In genomic region chr3:52222319-52223221, GRCh38 we compare ENCODE assay signal across 13 cellular contexts. TPM values are rescaled to one million over a fixed set of nuclear protein-coding genes. Genes with fewer than 3 reads are reported as not detected.
DNase-seq lines count a peak whose midpoint lies in the region; ATAC-seq, FAIRE-seq and TF ChIP-seq lines count a peak whose summit lies in the region.
"Had no signal": no experiment of that assay in that cellular context is flagged by ENCODE, and none has a peak within 500 bp of the region (broad histone marks: within the 10 kb centered on the region; RNA-seq: fewer than 3 reads in every experiment).

No MANE protein-coding gene starts in this region.

- no peaks in the 10 kb centered on the region for H3K36me3 ChIP-seq in K562 (ENCODE audit: control insufficient read depth, insufficient read depth, low read length)
- H3K36me3 ChIP-seq: pancreas, SJSA1 had no signal

- WGBS in K562 (ENCODE audit: insufficient coverage, low coverage, missing lambda C conversion rate): 60% methylated on average over 31 of the region's 41 CpGs

- peak overlapping the region; percentile 49 for H3K27ac Mint-ChIP-seq in stimulated activated naive CD8-positive, alpha-beta T cell treated with anti-CD3 and anti-CD28 coated beads, Interleukin-15, Interleukin-2, amounts not matched to agents 100 ng/mL and 50 ng/mL, for 24 hours

- CTCF ChIA-PET in K562 (lab: Yijun Ruan, JAX; ENCODE audit: low intra/inter-chr PET ratio): no interaction called here

- peak overlapping the region; percentile 73 for H3K4me3 Mint-ChIP-seq in stimulated activated naive CD8-positive, alpha-beta T cell treated with anti-CD3 and anti-CD28 coated beads, Interleukin-15, Interleukin-2, amounts not matched to agents 100 ng/mL and 50 ng/mL, for 24 hours

- no peak for ATAC-seq in stimulated activated naive CD8-positive, alpha-beta T cell treated with anti-CD3 and anti-CD28 coated beads, Interleukin-15, Interleukin-2, amounts not matched to agents 100 U/mL and 50 U/mL, for 24 hours
- ATAC-seq in K562: no peak
- ATAC-seq in GM18511 (IDR thresholded peaks at IDR 0.05; ENCODE audit: unreplicated experiment): no peak
- ATAC-seq: GM12878, lower lobe of right lung, pancreas had no signal

- H4K20me1 ChIP-seq in K562 (replicated peaks; ENCODE audit: control insufficient read depth, insufficient read depth, low read length): no peaks in the 10 kb centered on the region

- POLR2A ChIA-PET in K562 (lab: Yijun Ruan, JAX): interaction anchor here (0.6 to 1.1 kb wide), 3 partner anchors 24 to 216 kb away, joined by 3 read pairs; no protein-coding TSS in a partner anchor

- H3K9ac ChIP-seq in K562 (ENCODE audit: insufficient read depth in 1 of 2, low read depth in 2 of 2, low read length in 2 of 2): peak overlapping the region in 1 of 2 experiments; percentile 35; a peak in 2 of 4 replicates

- no peak for TF ChIP-seq EP300 in K562 (IDR thresholded peaks at IDR 0.05; ENCODE audit: low read length)

- H3K27ac ChIP-seq in K562 (ENCODE audit: extremely low read depth, low read depth, low read length): no peak overlapping the region
- H3K27ac ChIP-seq: esophagus squamous epithelium, lower lobe of right lung, pancreas, SJSA1 had no signal

- no peak overlapping the region for H3K4me3 ChIP-seq in K562
- H3K4me3 ChIP-seq: esophagus squamous epithelium, GM12878, pancreas, SJSA1 had no signal

- peaks cover 3% of the 10 kb centered on the region for H3K36me3 Mint-ChIP-seq in stimulated activated naive CD8-positive, alpha-beta T cell treated with anti-CD3 and anti-CD28 coated beads, Interleukin-15, Interleukin-2, amounts not matched to agents 100 ng/mL and 50 ng/mL, for 24 hours (ENCODE audit: low read depth)

- no peaks in the 10 kb centered on the region for H3K9me3 ChIP-seq in K562 (replicated peaks; ENCODE audit: control insufficient read depth, insufficient read depth, low read depth, low read length)
- H3K9me3 ChIP-seq: esophagus squamous epithelium, lower lobe of right lung, pancreas, SJSA1 had no signal

- no peaks in the 10 kb centered on the region for H3K9me1 ChIP-seq in K562 (ENCODE audit: control insufficient read depth, insufficient read depth, low read length)

- peaks cover 22 to 55% of the 10 kb centered on the region in 2 experiments for H3K4me1 ChIP-seq in K562 (replicated peaks in 1 of 2; ENCODE audit: control insufficient read depth in 2 of 2, insufficient read depth in 2 of 2, low read length in 2 of 2)

- no peaks in the 10 kb centered on the region for H3K79me2 ChIP-seq in K562 (ENCODE audit: control insufficient read depth, insufficient read depth, low read length)

- FAIRE-seq in K562 (lab: Jason Lieb, UNC): no peak
- FAIRE-seq: GM12878, pancreas had no signal

- H3K4me1 Mint-ChIP-seq in stimulated activated naive CD8-positive, alpha-beta T cell treated with anti-CD3 and anti-CD28 coated beads, Interleukin-15, Interleukin-2, amounts not matched to agents 100 ng/mL and 50 ng/mL, for 24 hours (ENCODE audit: low read depth): peaks cover 80% of the 10 kb centered on the region

- no peaks in the 10 kb centered on the region for H3K27me3 ChIP-seq in K562 (ENCODE audit: control insufficient read depth in 2 of 2, insufficient read depth in 2 of 2, low read length in 2 of 2)
- H3K27me3 ChIP-seq: esophagus squamous epithelium, pancreas, SJSA1 had no signal

- BruUV-seq in K562 (replicated peaks; lab: Mats Ljungman, UMichigan): no TSS peak

- intact Hi-C loops in K562 (cut with micrococcal nuclease): loop anchor here (5.0 kb wide), 3 partner anchors 165 to 225 kb away; partner anchors contain the start of gene SEMA3G

- no peak for TF ChIP-seq CTCF in K562 (IDR thresholded peaks at IDR 0.05 in 2 of 3, conservative IDR thresholded peaks at IDR 0.05 in 1 of 3; ENCODE audit: insufficient read depth in 2 of 3, low read depth in 1 of 3, low read length in 3 of 3)

- H3K9me3 Mint-ChIP-seq in stimulated activated naive CD8-positive, alpha-beta T cell treated with anti-CD3 and anti-CD28 coated beads, Interleukin-15, Interleukin-2, amounts not matched to agents 100 ng/mL and 50 ng/mL, for 24 hours: no peaks in the 10 kb centered on the region

- no peak overlapping the region for H3K4me2 ChIP-seq in K562 (ENCODE audit: insufficient read depth, low read length)

- no peak for TF ChIP-seq RAD21 in K562 (CRISPR knock-in tag; conservative IDR thresholded peaks at IDR 0.05 in 1 of 2, IDR thresholded peaks at IDR 0.05 in 1 of 2)

- H2AFZ ChIP-seq in K562 (ENCODE audit: low read depth, low read length): no peak overlapping the region

- H3K27me3 Mint-ChIP-seq in stimulated activated naive CD8-positive, alpha-beta T cell treated with anti-CD3 and anti-CD28 coated beads, Interleukin-15, Interleukin-2, amounts not matched to agents 100 ng/mL and 50 ng/mL, for 24 hours: no peaks in the 10 kb centered on the region

- no peak for TF ChIP-seq POLR2A in K562 (conservative IDR thresholded peaks at IDR 0.05)

- in situ Hi-C loops in K562 (cut with MboI): no loop called here

- no peak for DNase-seq in stimulated activated naive CD8-positive, alpha-beta T cell treated with anti-CD3 and anti-CD28 coated beads, Interleukin-15, Interleukin-2, amounts not matched to agents 100 U/mL and 50 U/mL, for 24 hours
- no peak for DNase-seq in K562 (ENCODE audit: extremely low read depth in 1 of 4, low spot score in 3 of 4)
- no peak for DNase-seq in retina
- no peak for DNase-seq in NCI-H187 (lab: John Stamatoyannopoulos, UW)
- DNase-seq: DND-41; esophagus squamous epithelium; lower lobe of right lung; NK-92 treated with Interleukin-12 subunit alpha and Interleukin-12 subunit beta, amount 100 ng/mL, for 24 hours had no signal

RNA-seq across cellular contexts. Expression of gene TLR9, which starts 2.9 kb away (rescaled TPM):
- total RNA-seq in K562 (2011; cell fraction: chromatin; rRNA removed; ENCODE audit: low replicate concordance): not detected in 2 replicates
- total RNA-seq in K562 (2011; cell fraction: nucleolus; rRNA removed): 0.13 TPM in 1 of 2 replicates, not detected in the other
- 0.15 TPM in 1 of 2 replicates, not detected in the other for total RNA-seq in K562 (2011; cell fraction: nucleoplasm; rRNA removed)
- total RNA-seq in K562 (2014; rRNA removed): not detected in 2 replicates
- not detected in 2 replicates for total RNA-seq in K562 (2014; rRNA removed; fragmentation: Illumina TruSeq; extraction: Trizol)
- total RNA-seq in K562 (2015; rRNA removed; fragmentation: Illumina TruSeq; extraction: Trizol): not detected in 2 replicates
- not detected in 2 replicates for total RNA-seq in K562 (2021)
- not detected in 2 replicates for polyA plus RNA-seq in K562 (2011; rRNA removed)
- polyA plus RNA-seq in K562 (2011; cell fraction: cytosol; rRNA removed): not detected in 2 replicates
- 0.10 TPM in 1 of 2 replicates, not detected in the other for polyA plus RNA-seq in K562 (2011; cell fraction: nucleus; rRNA removed)
- polyA plus RNA-seq in K562 (2012): 0.01 and 0.21 TPM in 2 replicates
- not detected in 2 replicates for polyA plus RNA-seq in K562 (2014; fragmentation: Illumina TruSeq; extraction: Trizol)
- polyA plus RNA-seq in K562 (2014; fragmentation: Nextera tagmentation; extraction: Ambion mirVana): not detected
- polyA plus RNA-seq in K562 (2014; rRNA removed): not detected in 2 replicates
- not detected in 2 replicates for polyA minus RNA-seq in K562 (2011; rRNA and poly(A)+ RNA removed)
- polyA minus RNA-seq in K562 (2011; cell fraction: cytosol; rRNA and poly(A)+ RNA removed): not detected in 2 replicates
- polyA minus RNA-seq in K562 (2011; cell fraction: nucleus; rRNA and poly(A)+ RNA removed): not detected in 2 replicates
- total RNA-seq: esophagus squamous epithelium, SJSA1 had no signal

RNA-seq across cellular contexts. Expression of gene TWF2, which starts 16.4 kb away (rescaled TPM):
- 4.4 and 12.4 TPM in 2 replicates for total RNA-seq in K562 (2011; cell fraction: chromatin; rRNA removed; ENCODE audit: low replicate concordance)
- total RNA-seq in K562 (2011; cell fraction: nucleolus; rRNA removed): 15.1 and 18.7 TPM in 2 replicates
- 6.9 and 10.0 TPM in 2 replicates for total RNA-seq in K562 (2011; cell fraction: nucleoplasm; rRNA removed)
- total RNA-seq in K562 (2014; rRNA removed) (49.1 and 56.9 TPM in 2 replicates), K562 (2014; rRNA removed; fragmentation: Illumina TruSeq; extraction: Trizol) (9.6 and 11.4 TPM in 2 replicates), K562 (2015; rRNA removed; fragmentation: Illumina TruSeq; extraction: Trizol) (26.8 and 27.0 TPM in 2 replicates), K562 (2021) (49.1 and 53.6 TPM in 2 replicates)
- polyA plus RNA-seq in K562 (2011; rRNA removed) (35.7 and 47.1 TPM in 2 replicates), K562 (2014; fragmentation: Illumina TruSeq; extraction: Trizol) (29.7 and 43.9 TPM in 2 replicates), K562 (2014; fragmentation: Nextera tagmentation; extraction: Ambion mirVana) (1 to 10 TPM in 1 of 2 experiments, under 1 TPM in 1; 0.11 to 1.7 TPM), K562 (2014; rRNA removed) (59.4 and 61.9 TPM in 2 replicates)
- polyA plus RNA-seq in K562 (2011; cell fraction: cytosol; rRNA removed): 68.9 and 112 TPM in 2 replicates
- 30.0 and 32.4 TPM in 2 replicates for polyA plus RNA-seq in K562 (2011; cell fraction: nucleus; rRNA removed)
- polyA plus RNA-seq in K562 (2012): 38.0 and 90.9 TPM in 2 replicates
- 21.1 and 22.8 TPM in 2 replicates for polyA minus RNA-seq in K562 (2011; rRNA and poly(A)+ RNA removed)
- polyA minus RNA-seq in K562 (2011; cell fraction: cytosol; rRNA and poly(A)+ RNA removed): 37.2 and 37.3 TPM in 2 replicates
- 6.6 and 9.1 TPM in 2 replicates for polyA minus RNA-seq in K562 (2011; cell fraction: nucleus; rRNA and poly(A)+ RNA removed)

RNA-seq across cellular contexts. Expression of gene PPM1M, which starts 23.0 kb away (rescaled TPM):
- total RNA-seq in K562 (2011; cell fraction: chromatin; rRNA removed; ENCODE audit: low replicate concordance): 11.6 and 26.7 TPM in 2 replicates
- total RNA-seq in K562 (2011; cell fraction: nucleolus; rRNA removed): 12.4 and 21.7 TPM in 2 replicates
- 15.0 and 16.4 TPM in 2 replicates for total RNA-seq in K562 (2011; cell fraction: nucleoplasm; rRNA removed)
- total RNA-seq in K562 (2014; rRNA removed): 4.4 and 4.5 TPM in 2 replicates
- 3.3 TPM in 2 replicates for total RNA-seq in K562 (2014; rRNA removed; fragmentation: Illumina TruSeq; extraction: Trizol)
- 2.0 and 2.8 TPM in 2 replicates for total RNA-seq in K562 (2015; rRNA removed; fragmentation: Illumina TruSeq; extraction: Trizol)
- 5.0 and 7.0 TPM in 2 replicates for total RNA-seq in K562 (2021)
- polyA plus RNA-seq in K562 (2011; rRNA removed): 9.2 and 9.9 TPM in 2 replicates
- polyA plus RNA-seq in K562 (2011; cell fraction: cytosol; rRNA removed): 9.0 and 11.2 TPM in 2 replicates
- polyA plus RNA-seq in K562 (2011; cell fraction: nucleus; rRNA removed): 37.5 and 44.1 TPM in 2 replicates
- 5.9 and 21.1 TPM in 2 replicates for polyA plus RNA-seq in K562 (2012)
- polyA plus RNA-seq in K562 (2014; fragmentation: Illumina TruSeq; extraction: Trizol): 6.5 and 6.6 TPM in 2 replicates
- polyA plus RNA-seq in K562 (2014; fragmentation: Nextera tagmentation; extraction: Ambion mirVana): 1 to 10 TPM; 1.4 to 1.5 TPM
- 4.6 and 6.9 TPM in 2 replicates for polyA plus RNA-seq in K562 (2014; rRNA removed)
- polyA minus RNA-seq in K562 (2011; rRNA and poly(A)+ RNA removed): 4.8 and 5.7 TPM in 2 replicates
- polyA minus RNA-seq in K562 (2011; cell fraction: cytosol; rRNA and poly(A)+ RNA removed): 2.2 and 2.7 TPM in 2 replicates
- polyA minus RNA-seq in K562 (2011; cell fraction: nucleus; rRNA and poly(A)+ RNA removed): 6.2 and 7.9 TPM in 2 replicates

RNA-seq across cellular contexts. Expression of gene ALAS1, which starts 24.6 kb away (rescaled TPM):
- total RNA-seq in K562 (2011; cell fraction: chromatin; rRNA removed; ENCODE audit: low replicate concordance): 14.5 and 27.2 TPM in 2 replicates
- total RNA-seq in K562 (2011; cell fraction: nucleolus; rRNA removed): 14.3 and 26.5 TPM in 2 replicates
- total RNA-seq in K562 (2011; cell fraction: nucleoplasm; rRNA removed): 13.9 and 14.0 TPM in 2 replicates
- total RNA-seq in K562 (2014; rRNA removed) (21.8 and 27.3 TPM in 2 replicates), K562 (2014; rRNA removed; fragmentation: Illumina TruSeq; extraction: Trizol) (22.7 and 23.8 TPM in 2 replicates), K562 (2015; rRNA removed; fragmentation: Illumina TruSeq; extraction: Trizol) (34.5 and 36.8 TPM in 2 replicates), K562 (2021) (24.3 and 27.6 TPM in 2 replicates)
- polyA plus RNA-seq in K562 (2011; rRNA removed) (30.4 and 34.4 TPM in 2 replicates), K562 (2014; fragmentation: Illumina TruSeq; extraction: Trizol) (39.2 and 41.6 TPM in 2 replicates), K562 (2014; fragmentation: Nextera tagmentation; extraction: Ambion mirVana) (10 to 100 TPM; 37.8 to 49.5 TPM), K562 (2014; rRNA removed) (21.4 and 24.4 TPM in 2 replicates)
- 35.6 and 59.5 TPM in 2 replicates for polyA plus RNA-seq in K562 (2011; cell fraction: cytosol; rRNA removed)
- 26.6 and 46.7 TPM in 2 replicates for polyA plus RNA-seq in K562 (2011; cell fraction: nucleus; rRNA removed)
- 28.0 and 35.8 TPM in 2 replicates for polyA plus RNA-seq in K562 (2012)
- polyA minus RNA-seq in K562 (2011; rRNA and poly(A)+ RNA removed): 21.4 and 27.1 TPM in 2 replicates
- 20.3 and 25.5 TPM in 2 replicates for polyA minus RNA-seq in K562 (2011; cell fraction: cytosol; rRNA and poly(A)+ RNA removed)
- polyA minus RNA-seq in K562 (2011; cell fraction: nucleus; rRNA and poly(A)+ RNA removed): 9.0 and 9.6 TPM in 2 replicates

RNA-seq across cellular contexts. Expression of gene WDR82, which starts 55.9 kb away (rescaled TPM):
- 32.1 and 34.4 TPM in 2 replicates for total RNA-seq in K562 (2011; cell fraction: chromatin; rRNA removed; ENCODE audit: low replicate concordance)
- 18.3 and 21.8 TPM in 2 replicates for total RNA-seq in K562 (2011; cell fraction: nucleolus; rRNA removed)
- 32.9 and 48.2 TPM in 2 replicates for total RNA-seq in K562 (2011; cell fraction: nucleoplasm; rRNA removed)
- 22.0 and 29.6 TPM in 2 replicates for total RNA-seq in K562 (2014; rRNA removed)
- 37.1 and 41.0 TPM in 2 replicates for total RNA-seq in K562 (2014; rRNA removed; fragmentation: Illumina TruSeq; extraction: Trizol)
- 36.1 and 39.0 TPM in 2 replicates for total RNA-seq in K562 (2015; rRNA removed; fragmentation: Illumina TruSeq; extraction: Trizol)
- 44.4 and 45.9 TPM in 2 replicates for total RNA-seq in K562 (2021)
- 38.0 and 62.9 TPM in 2 replicates for polyA plus RNA-seq in K562 (2011; rRNA removed)
- 25.3 and 36.3 TPM in 2 replicates for polyA plus RNA-seq in K562 (2011; cell fraction: cytosol; rRNA removed)
- polyA plus RNA-seq in K562 (2011; cell fraction: nucleus; rRNA removed): 9.0 and 10.3 TPM in 2 replicates
- polyA plus RNA-seq in K562 (2012): 26.5 and 47.8 TPM in 2 replicates
- 45.3 and 46.2 TPM in 2 replicates for polyA plus RNA-seq in K562 (2014; fragmentation: Illumina TruSeq; extraction: Trizol)
- polyA plus RNA-seq in K562 (2014; fragmentation: Nextera tagmentation; extraction: Ambion mirVana): 1 to 10 TPM; 6.4 to 8.0 TPM
- 30.6 and 37.7 TPM in 2 replicates for polyA plus RNA-seq in K562 (2014; rRNA removed)
- 59.8 and 79.3 TPM in 2 replicates for polyA minus RNA-seq in K562 (2011; rRNA and poly(A)+ RNA removed)
- 28.9 and 31.4 TPM in 2 replicates for polyA minus RNA-seq in K562 (2011; cell fraction: cytosol; rRNA and poly(A)+ RNA removed)
- 9.8 and 14.4 TPM in 2 replicates for polyA minus RNA-seq in K562 (2011; cell fraction: nucleus; rRNA and poly(A)+ RNA removed)
